ENCODE assay signal across 11 cellular contexts in genomic region chrX:63930140-63930539, GRCh38.
A peak's percentile ranks its signal among the peaks of the same experiment; 100 is the strongest.
DNase-seq lines count a peak whose midpoint lies in the region; ATAC-seq and TF ChIP-seq lines count a peak whose summit lies in the region.
"Had no signal": no experiment of that assay in that cellular context is flagged by ENCODE, and none has a peak within 500 bp of the region (broad histone marks: within the 10 kb centered on the region; RNA-seq: fewer than 3 reads in every experiment).

No MANE protein-coding gene starts in this region.

- no peaks in the 10 kb centered on the region for H4K20me1 ChIP-seq in mammary epithelial cell (ENCODE audit: insufficient read depth, low read length)

- H3K4me3 Mint-ChIP-seq in progenitor cell of endocrine pancreas (ENCODE audit: low read depth) (no peak overlapping the region), Calu3 (ENCODE audit: low read depth, unreplicated experiment) (no peak overlapping the region)
- no peak overlapping the region for H3K4me3 Mint-ChIP-seq in stimulated activated effector memory CD8-positive, alpha-beta T cell treated with anti-CD3 and anti-CD28 coated beads, Interleukin-12 subunit alpha, Interleukin-12 subunit beta, amount 100 ng/mL, for 72 hours
- H3K4me3 Mint-ChIP-seq: T-helper 1 cell treated with Interleukin-12 subunit alpha and Interleukin-12 subunit beta and Interleukin-4 antibody, amounts not matched to agents 30 μg/mL and 1 μg/mL, for 36 hours had no signal

- H3K27ac Mint-ChIP-seq in progenitor cell of endocrine pancreas (no peak overlapping the region), Calu3 (ENCODE audit: unreplicated experiment) (no peak overlapping the region)
- H3K27ac Mint-ChIP-seq in stimulated activated effector memory CD8-positive, alpha-beta T cell treated with anti-CD3 and anti-CD28 coated beads, Interleukin-12 subunit alpha, Interleukin-12 subunit beta, amount 100 ng/mL, for 72 hours: no peak overlapping the region
- H3K27ac Mint-ChIP-seq: T-helper 1 cell treated with Interleukin-12 subunit alpha and Interleukin-12 subunit beta and Interleukin-4 antibody, amounts not matched to agents 30 μg/mL and 1 μg/mL, for 36 hours had no signal

- H3K27me3 Mint-ChIP-seq in progenitor cell of endocrine pancreas: no peaks in the 10 kb centered on the region
- H3K27me3 Mint-ChIP-seq in Calu3 (ENCODE audit: unreplicated experiment): no peaks in the 10 kb centered on the region

- in situ Hi-C loops in mammary epithelial cell (cut with MboI; ENCODE audit: low sequenced_read_pairs in 2 of 2): no loop called here

- TF ChIP-seq CTCF in mammary epithelial cell (conservative IDR thresholded peaks at IDR 0.05 in 1 of 2, IDR thresholded peaks at IDR 0.05 in 1 of 2; ENCODE audit: extremely low read depth in 1 of 2, insufficient read depth in 1 of 2, low read depth in 1 of 2, low read length in 2 of 2) (peak; percentile 41 to 68), progenitor cell of endocrine pancreas (IDR thresholded peaks at IDR 0.05; ENCODE audit: unreplicated experiment) (peak; percentile 58), Calu3 (IDR thresholded peaks at IDR 0.05; ENCODE audit: unreplicated experiment) (no peak), lower leg skin (IDR thresholded peaks at IDR 0.05) (no peak)

- no peak overlapping the region for H2AFZ ChIP-seq in mammary epithelial cell (ENCODE audit: low read depth, low read length)

- peak; percentile 1 for DNase-seq in NCI-H510A treated with DMSO at 0.1 percent for 48 hours (lab: John Stamatoyannopoulos, UW)
- no peak for DNase-seq in NCI-H510A (lab: John Stamatoyannopoulos, UW)
- peak; percentile 26 for DNase-seq in NCI-H1417 treated with DMSO at 0.1 percent for 48 hours (lab: John Stamatoyannopoulos, UW)
- peak; percentile 4 for DNase-seq in mammary epithelial cell
- DNase-seq in progenitor cell of endocrine pancreas (ENCODE audit: low spot score, unreplicated experiment): no peak
- no peak for DNase-seq in Calu3
- DNase-seq in lower leg skin (ENCODE audit: low spot score in 2 of 2): no peak
- DNase-seq in stimulated activated effector memory CD8-positive, alpha-beta T cell treated with anti-CD3 and anti-CD28 coated beads, Interleukin-12 subunit alpha, Interleukin-12 subunit beta, amount 100 ng/mL, for 72 hours (ENCODE audit: low spot score in 2 of 2): no peak
- DNase-seq: activated T-cell treated with anti-CD3 and anti-CD28 coated beads for 4 hours, NCI-H2107 had no signal

- intact Hi-C loops in mammary epithelial cell (cut with micrococcal nuclease): no loop called here
- intact Hi-C loops in Calu3 (cut with micrococcal nuclease; ENCODE audit: unreplicated experiment): no loop called here
- intact Hi-C loops in lower leg skin (cut with DNase I; ENCODE audit: low total_unique reads): no loop called here

- BruUV-seq in mammary epithelial cell (replicated peaks; lab: Mats Ljungman, UMichigan) (no TSS peak), Calu3 (replicated peaks; lab: Mats Ljungman, UMichigan) (no TSS peak)

- no peak for TF ChIP-seq POLR2A in lower leg skin (IDR thresholded peaks at IDR 0.05)

- ATAC-seq in stimulated activated effector memory CD8-positive, alpha-beta T cell treated with anti-CD3 and anti-CD28 coated beads, Interleukin-12 subunit alpha, Interleukin-12 subunit beta, amount 100 ng/mL, for 72 hours: no peak

- H3K9me3 Mint-ChIP-seq in progenitor cell of endocrine pancreas (ENCODE audit: low read depth): peaks cover 13% of the 10 kb centered on the region
- peaks cover 3% of the 10 kb centered on the region for H3K9me3 Mint-ChIP-seq in Calu3 (ENCODE audit: low read depth, unreplicated experiment)
- H3K9me3 Mint-ChIP-seq in stimulated activated effector memory CD8-positive, alpha-beta T cell treated with anti-CD3 and anti-CD28 coated beads, Interleukin-12 subunit alpha, Interleukin-12 subunit beta, amount 100 ng/mL, for 72 hours: peaks cover 5% of the 10 kb centered on the region

- dilution Hi-C loops in mammary epithelial cell (cut with HindIII; ENCODE audit: low sequenced_read_pairs): no loop called here

- H3K36me3 Mint-ChIP-seq in progenitor cell of endocrine pancreas (ENCODE audit: insufficient read depth) (no peaks in the 10 kb centered on the region), Calu3 (ENCODE audit: insufficient read depth, unreplicated experiment) (no peaks in the 10 kb centered on the region)
- no peaks in the 10 kb centered on the region for H3K36me3 Mint-ChIP-seq in stimulated activated effector memory CD8-positive, alpha-beta T cell treated with anti-CD3 and anti-CD28 coated beads, Interleukin-12 subunit alpha, Interleukin-12 subunit beta, amount 100 ng/mL, for 72 hours

- no peaks in the 10 kb centered on the region for H3K27me3 ChIP-seq in mammary epithelial cell (ENCODE audit: insufficient read depth, low read length)

- H3K4me2 ChIP-seq in mammary epithelial cell (ENCODE audit: insufficient read depth, low read depth, low read length): no peak overlapping the region

- no peaks in the 10 kb centered on the region for H3K4me1 ChIP-seq in mammary epithelial cell (ENCODE audit: insufficient read depth, low read length)

- CTCF ChIA-PET in mammary epithelial cell (lab: Charles Lee; ENCODE audit: low non-redundant PET): interaction anchor here (0.8 kb wide), 1 partner anchor 11 kb away, joined by 3 read pairs; no protein-coding TSS in a partner anchor
- CTCF ChIA-PET in Calu3 (lab: Charles Lee): no interaction called here

- H3K79me2 ChIP-seq in mammary epithelial cell (ENCODE audit: insufficient read depth, low read length): no peaks in the 10 kb centered on the region

- H3K9me3 ChIP-seq in mammary epithelial cell (replicated peaks; ENCODE audit: insufficient read depth, low read length): peaks cover 20% of the 10 kb centered on the region

- H3K4me1 Mint-ChIP-seq in progenitor cell of endocrine pancreas (ENCODE audit: low read depth) (peaks cover 11% of the 10 kb centered on the region), Calu3 (ENCODE audit: low read depth, unreplicated experiment) (no peaks in the 10 kb centered on the region)
- H3K4me1 Mint-ChIP-seq in stimulated activated effector memory CD8-positive, alpha-beta T cell treated with anti-CD3 and anti-CD28 coated beads, Interleukin-12 subunit alpha, Interleukin-12 subunit beta, amount 100 ng/mL, for 72 hours: no peaks in the 10 kb centered on the region

- no peaks in the 10 kb centered on the region for H3K36me3 ChIP-seq in mammary epithelial cell (ENCODE audit: insufficient read depth, low read length)

- H3K27ac ChIP-seq in mammary epithelial cell (ENCODE audit: insufficient read depth, low read depth, low read length): no peak overlapping the region

- 3% methylated on average over 4 of the region's 4 CpGs for WGBS in mammary epithelial cell (ENCODE audit: low coverage, missing lambda C conversion rate)
- WGBS in lower leg skin, 2 donors: 32 to 56% methylated on average over 4 of the region's 4 CpGs

- no peak overlapping the region for H3K4me3 ChIP-seq in mammary epithelial cell (replicated peaks in 1 of 3; ENCODE audit: insufficient read depth in 1 of 3, low read depth in 2 of 3, low read length in 3 of 3)
- no peak overlapping the region for H3K4me3 ChIP-seq in lower leg skin (ENCODE audit: low read depth, poor library complexity, severe bottlenecking)

- no peak overlapping the region for H3K9ac ChIP-seq in mammary epithelial cell (ENCODE audit: insufficient read depth, low read length)

Comparison
In these comparisons a context has a peak if more than half of its experiments do, and no peak if none do; other contexts are left out.
1. DNase-seq: peak in NCI-H510A treated with DMSO at 0.1 percent for 48 hours (single experiment), NCI-H1417 treated with DMSO at 0.1 percent for 48 hours (single experiment) and mammary epithelial cell (single experiment); none in NCI-H510A (single experiment), progenitor cell of endocrine pancreas (single experiment), Calu3 (single experiment), lower leg skin (0 of 2) and stimulated activated effector memory CD8-positive, alpha-beta T cell treated with anti-CD3 and anti-CD28 coated beads, Interleukin-12 subunit alpha, Interleukin-12 subunit beta, amount 100 ng/mL, for 72 hours (0 of 2).
2. CTCF ChIP-seq: peak in mammary epithelial cell (2 of 2) and progenitor cell of endocrine pancreas (single experiment); none in Calu3 (single experiment) and lower leg skin (0 of 3).